12 cellular contexts compared by ENCODE assay signal in genomic region chr12:30691122-30691879, GRCh38. TPM values are rescaled to one million over a fixed set of nuclear protein-coding genes. Genes with fewer than 3 reads are reported as not detected.
A peak's percentile ranks its signal among the peaks of the same experiment; 100 is the strongest.
DNase-seq lines count a peak whose midpoint lies in the region; ATAC-seq, FAIRE-seq and TF ChIP-seq lines count a peak whose summit lies in the region.
"Had no signal": no experiment of that assay in that cellular context is flagged by ENCODE, and none has a peak within 500 bp of the region (broad histone marks: within the 10 kb centered on the region; RNA-seq: fewer than 3 reads in every experiment).

No MANE protein-coding gene starts in this region.

- CTCF ChIA-PET in HepG2 (lab: Yijun Ruan, JAX; ENCODE audit: low intra/inter-chr PET ratio, low total read pairs), result no interaction called here
- CTCF ChIA-PET in SK-N-SH (lab: Yijun Ruan, JAX), result interaction anchor here (0.7 kb wide), 1 partner anchor 18 kb away, joined by 4 read pairs; no protein-coding TSS in a partner anchor

- TF ChIP-seq POLR2A in HepG2 (IDR thresholded peaks at IDR 0.05; ENCODE audit: insufficient read depth in 1 of 2, low read depth in 2 of 2, low read length in 2 of 2) (no peak), right lobe of liver (IDR thresholded peaks at IDR 0.05) (no peak)

- H3K9ac ChIP-seq in HepG2 (ENCODE audit: insufficient read depth, low read depth, low read length) (no peak overlapping the region), SK-N-SH (no peak overlapping the region)

- TF ChIP-seq CTCF in HepG2 (CRISPR knock-in tag; IDR thresholded peaks at IDR 0.05), result peak; percentile 22; the same call in 1 of the 2 replicates
- no peak for TF ChIP-seq CTCF in right lobe of liver (IDR thresholded peaks at IDR 0.05)
- no peak for TF ChIP-seq CTCF in SK-N-SH (IDR thresholded peaks at IDR 0.05)
- no peak for TF ChIP-seq CTCF in cardiac muscle cell (IDR thresholded peaks at IDR 0.05; ENCODE audit: low read depth, low read length)

- no peaks in the 10 kb centered on the region; the same call in 1 of the 2 replicates for H4K20me1 ChIP-seq in HepG2 (ENCODE audit: insufficient read depth, low read length)
- H4K20me1 ChIP-seq in SK-N-SH (ENCODE audit: insufficient read depth), result no peaks in the 10 kb centered on the region

- peaks cover under 1 to 2% of the 10 kb centered on the region in 2 experiments; a peak in 1 of 5 replicates for H3K36me3 ChIP-seq in HepG2 (replicated peaks in 1 of 2; ENCODE audit: control insufficient read depth in 1 of 2, insufficient read depth in 2 of 2, low read length in 2 of 2)
- no peaks in the 10 kb centered on the region for H3K36me3 ChIP-seq in right lobe of liver
- peaks cover 7 to 9% of the 10 kb centered on the region in 2 experiments for H3K36me3 ChIP-seq in SK-N-SH (replicated peaks in 1 of 2; ENCODE audit: control insufficient read depth in 1 of 2, insufficient read depth in 2 of 2, low read length in 1 of 2)
- no peaks in the 10 kb centered on the region for H3K36me3 ChIP-seq in cardiac muscle cell
- H3K36me3 ChIP-seq: neutrophil had no signal

- peaks cover 7% of the 10 kb centered on the region for H3F3A ChIP-seq in SK-N-SH (replicated peaks; ENCODE audit: insufficient read depth)

- H3K4me1 ChIP-seq in HepG2 (ENCODE audit: insufficient read depth, low read length) (peaks cover 53% of the 10 kb centered on the region), right lobe of liver (peaks cover 0 to 12% (median 2%) of the 10 kb centered on the region in 4 donors), SK-N-SH (ENCODE audit: control insufficient read depth in 1 of 2, insufficient read depth in 2 of 2, low read depth in 1 of 2, low read length in 1 of 2) (peaks cover 13 to 26% of the 10 kb centered on the region in 2 experiments; a peak in 2 of 4 replicates), cardiac muscle cell (ENCODE audit: low read depth) (peaks cover 17% of the 10 kb centered on the region)

- no TSS peak for BruUV-seq in HepG2 (replicated peaks; lab: Mats Ljungman, UMichigan)

- no peaks in the 10 kb centered on the region for H3K9me3 ChIP-seq in HepG2 (ENCODE audit: low read length)
- H3K9me3 ChIP-seq in right lobe of liver, result no peaks in the 10 kb centered on the region
- H3K9me3 ChIP-seq in SK-N-SH, result no peaks in the 10 kb centered on the region
- no peaks in the 10 kb centered on the region for H3K9me3 ChIP-seq in cardiac muscle cell (ENCODE audit: low read depth)
- H3K9me3 ChIP-seq: neutrophil had no signal

- no peak overlapping the region for H2AFZ ChIP-seq in HepG2 (ENCODE audit: low read length)
- no peak overlapping the region for H2AFZ ChIP-seq in SK-N-SH (ENCODE audit: low read depth)

- FAIRE-seq in HepG2 (lab: Jason Lieb, UNC) (peak; percentile 53), GM19239 (lab: Jason Lieb, UNC) (no peak)

- DNase-seq in HepG2 (ENCODE audit: low spot score) (peak; percentile 41), right lobe of liver (no peak), SK-N-SH (peak; percentile 34), cardiac muscle cell (ENCODE audit: low read depth in 1 of 2, low spot score in 1 of 2) (peak; percentile 32 to 77), ureter (ENCODE audit: low spot score) (no peak), superior temporal gyrus (ENCODE audit: extremely low spot score) (no peak), GM19239 (ENCODE audit: insufficient read length, low spot score) (no peak)
- no peak for DNase-seq in activated CD4-positive, alpha-beta T cell treated with anti-CD3 and anti-CD28 coated beads for 4 hours
- DNase-seq: CD8-positive, alpha-beta memory T cell; KBM-7 had no signal

- TF ChIP-seq EP300 in HepG2 (IDR thresholded peaks at IDR 0.05; ENCODE audit: low read depth in 2 of 2, low read length in 2 of 2) (no peak), HepG2 (CRISPR knock-in tag; IDR thresholded peaks at IDR 0.05; ENCODE audit: borderline replicate concordance) (no peak), SK-N-SH (IDR thresholded peaks at IDR 0.05; ENCODE audit: borderline replicate concordance in 1 of 2, low read depth in 1 of 2, low read length in 1 of 2) (no peak)

- WGBS in HepG2 (ENCODE audit: low lambda C conversion rate), result 52% methylated on average over 4 of the region's 4 CpGs
- 66% methylated on average over 3 of the region's 4 CpGs for WGBS in right lobe of liver (ENCODE audit: insufficient coverage, low coverage, low lambda C conversion rate, missing lambda C conversion rate)
- WGBS in SK-N-SH (ENCODE audit: low lambda C conversion rate), result 40% methylated on average over 4 of the region's 4 CpGs

- TF ChIP-seq RAD21 in HepG2 (CRISPR knock-in tag; IDR thresholded peaks at IDR 0.05) (no peak), SK-N-SH (IDR thresholded peaks at IDR 0.05; ENCODE audit: low read length) (no peak)

- peak; percentile 58 for ATAC-seq in HepG2
- ATAC-seq in right lobe of liver, result no peak

- POLR2A ChIA-PET in HepG2 (lab: Yijun Ruan, JAX) (no interaction called here), SK-N-SH (lab: Yijun Ruan, JAX) (no interaction called here)

- H3K27ac ChIP-seq in HepG2 (ENCODE audit: extremely low read length, insufficient read depth, low read length) (peak overlapping the region; percentile 7), right lobe of liver (no peak overlapping the region), SK-N-SH (ENCODE audit: low read depth in 2 of 2, low read length in 1 of 2) (peak overlapping the region; percentile 34 to 72; a peak in 3 of 4 replicates), cardiac muscle cell (no peak overlapping the region)
- H3K27ac ChIP-seq: VCaP had no signal

- no peaks in the 10 kb centered on the region; a peak in 1 of 5 replicates for H3K27me3 ChIP-seq in HepG2 (ENCODE audit: control insufficient read depth in 1 of 2, insufficient read depth in 2 of 2, low read length in 2 of 2)
- no peaks in the 10 kb centered on the region for H3K27me3 ChIP-seq in right lobe of liver
- no peaks in the 10 kb centered on the region for H3K27me3 ChIP-seq in SK-N-SH (ENCODE audit: insufficient read depth)
- H3K27me3 ChIP-seq in cardiac muscle cell, result no peaks in the 10 kb centered on the region
- H3K27me3 ChIP-seq: neutrophil had no signal

- in situ Hi-C loops in HepG2 (cut with HindIII; ENCODE audit: extremely low pct_ligation_motif_present, low pct_unique_long_range_greater_than_20kb), result no loop called here

- intact Hi-C loops in HepG2 (cut with micrococcal nuclease; ENCODE audit: unreplicated experiment), result loop anchor here (10.0 kb wide), 2 partner anchors 104 to 176 kb away; no protein-coding TSS in a partner anchor
- intact Hi-C loops in right lobe of liver (cut with DNase I), result no loop called here

- H3K79me2 ChIP-seq in HepG2 (ENCODE audit: insufficient read depth, low read length) (peaks cover 52% of the 10 kb centered on the region), SK-N-SH (ENCODE audit: insufficient read depth) (peaks cover 67% of the 10 kb centered on the region)

- H3K4me3 ChIP-seq in HepG2 (replicated peaks in 1 of 3; ENCODE audit: insufficient read depth in 1 of 3, low read depth in 2 of 3, low read length in 3 of 3), result no peak overlapping the region
- no peak overlapping the region for H3K4me3 ChIP-seq in right lobe of liver
- H3K4me3 ChIP-seq in SK-N-SH (ENCODE audit: low read depth in 2 of 2, low read length in 1 of 2), result no peak overlapping the region
- H3K4me3 ChIP-seq in cardiac muscle cell, result no peak overlapping the region

- no peaks in the 10 kb centered on the region for H3K9me2 ChIP-seq in SK-N-SH

- H3K4me2 ChIP-seq in HepG2 (ENCODE audit: low read depth, low read length) (peak overlapping the region; percentile 54), SK-N-SH (peak overlapping the region; percentile 48; the same call in 1 of the 2 replicates)

TF ChIP-seq in HepG2, 621 proteins besides CTCF, POLR2A, EP300 and RAD21 (continues in another document):
- TF ChIP-seq ZNF382 (CRISPR knock-in tag; IDR thresholded peaks at IDR 0.05; ENCODE audit: borderline replicate concordance) (no peak), ZNF879 (CRISPR knock-in tag; IDR thresholded peaks at IDR 0.05) (no peak)

TF ChIP-seq in SK-N-SH, 30 proteins besides CTCF, POLR2A, EP300 and RAD21 (continues in another document):
- TF ChIP-seq, protein P1, sequence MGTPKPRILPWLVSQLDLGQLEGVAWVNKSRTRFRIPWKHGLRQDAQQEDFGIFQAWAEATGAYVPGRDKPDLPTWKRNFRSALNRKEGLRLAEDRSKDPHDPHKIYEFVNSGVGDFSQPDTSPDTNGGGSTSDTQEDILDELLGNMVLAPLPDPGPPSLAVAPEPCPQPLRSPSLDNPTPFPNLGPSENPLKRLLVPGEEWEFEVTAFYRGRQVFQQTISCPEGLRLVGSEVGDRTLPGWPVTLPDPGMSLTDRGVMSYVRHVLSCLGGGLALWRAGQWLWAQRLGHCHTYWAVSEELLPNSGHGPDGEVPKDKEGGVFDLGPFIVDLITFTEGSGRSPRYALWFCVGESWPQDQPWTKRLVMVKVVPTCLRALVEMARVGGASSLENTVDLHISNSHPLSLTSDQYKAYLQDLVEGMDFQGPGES (IDR thresholded peaks at IDR 0.05; ENCODE audit: low read depth, low read length), result no peak

RNA-seq across cellular contexts. Expression of gene IPO8, which starts 4.4 kb away (rescaled TPM):
- total RNA-seq in HepG2 (2016; rRNA removed; fragmentation: Illumina TruSeq; extraction: Trizol) (21.8 and 40.0 TPM in 2 replicates), right lobe of liver (10 to 100 TPM; 19.6 to 34.7 (median 25.5) TPM), cardiac muscle cell (20.5 and 29.6 TPM in 2 replicates), ureter (52.3 TPM)
- 4.7 and 7.4 TPM in 2 replicates for total RNA-seq in HepG2 (2016; cell fraction: cytosol; rRNA removed; fragmentation: Illumina TruSeq; extraction: Trizol; ENCODE audit: low read depth)
- 20.2 and 39.7 TPM in 2 replicates for total RNA-seq in HepG2 (2016; cell fraction: insoluble cytoplasmic fraction; rRNA removed; fragmentation: Illumina TruSeq; extraction: Trizol)
- total RNA-seq in HepG2 (2016; cell fraction: membrane; rRNA removed; fragmentation: Illumina TruSeq; extraction: Trizol), result 10.2 and 11.3 TPM in 2 replicates
- total RNA-seq in HepG2 (2016; cell fraction: nucleus; rRNA removed; fragmentation: Illumina TruSeq; extraction: Trizol), result 30.0 and 34.6 TPM in 2 replicates
- polyA plus RNA-seq in HepG2 (2011; rRNA removed) (6.3 and 8.7 TPM in 2 replicates), SK-N-SH (2012; rRNA removed) (5.8 and 8.1 TPM in 2 replicates), cardiac muscle cell (10.4 and 15.0 TPM in 2 replicates)
- polyA plus RNA-seq in HepG2 (2011; cell fraction: cytosol; rRNA removed), result 3.4 and 4.5 TPM in 2 replicates
- polyA plus RNA-seq in HepG2 (2011; cell fraction: nucleus; rRNA removed), result 9.9 and 11.7 TPM in 2 replicates
- polyA plus RNA-seq in HepG2 (2012), result 14.6 and 19.0 TPM in 2 replicates
- polyA plus RNA-seq in HepG2 (2016; cell fraction: cytosol; fragmentation: Illumina TruSeq; extraction: Trizol; ENCODE audit: low read depth), result 0.99 and 1.0 TPM in 2 replicates
- 31.0 and 32.7 TPM in 2 replicates for polyA plus RNA-seq in HepG2 (2016; cell fraction: insoluble cytoplasmic fraction; fragmentation: Illumina TruSeq; extraction: Trizol; ENCODE audit: low read depth)
- polyA plus RNA-seq in HepG2 (2016; cell fraction: membrane; fragmentation: Illumina TruSeq; extraction: Trizol; ENCODE audit: low read depth), result 3.6 and 4.3 TPM in 2 replicates
- polyA plus RNA-seq in HepG2 (2016; cell fraction: nucleus; fragmentation: Illumina TruSeq; extraction: Trizol; ENCODE audit: insufficient read depth, low read depth), result 27.7 and 32.1 TPM in 2 replicates
- 10.1 and 36.3 TPM in 2 replicates for polyA minus RNA-seq in HepG2 (2011; rRNA and poly(A)+ RNA removed; ENCODE audit: low replicate concordance)
- 10.8 and 16.3 TPM in 2 replicates for polyA minus RNA-seq in HepG2 (2011; cell fraction: cytosol; rRNA and poly(A)+ RNA removed)
- polyA minus RNA-seq in HepG2 (2011; cell fraction: nucleus; rRNA and poly(A)+ RNA removed), result 37.1 and 48.5 TPM in 2 replicates
- 11.4 and 11.5 TPM in 2 replicates for polyA plus RNA-seq in SK-N-SH (2012; cell fraction: cytosol; rRNA removed)
- polyA plus RNA-seq in SK-N-SH (2012; cell fraction: nucleus; rRNA removed), result 6.5 and 11.8 TPM in 2 replicates

Comparison
In these comparisons a context has a peak if more than half of its experiments do, and no peak if none do; other contexts are left out.
1. DNase-seq: peak in HepG2 (single experiment), SK-N-SH (single experiment) and cardiac muscle cell (2 of 2); none in right lobe of liver (0 of 3), ureter (single experiment), superior temporal gyrus (single experiment), activated CD4-positive, alpha-beta T cell treated with anti-CD3 and anti-CD28 coated beads for 4 hours (0 of 2) and GM19239 (single experiment).
2. H3K27ac ChIP-seq: peak in HepG2 (single experiment) and SK-N-SH (2 of 2); none in right lobe of liver (0 of 3) and cardiac muscle cell (single experiment).
3. Of the 25 proteins assayed by ChIP-seq in both HepG2 and SK-N-SH: peak only in HepG2: CTCF; only in SK-N-SH: FOSL2, JUND, MAX, NFIC, PBX3 and TCF12; in both: none; in neither: 18.